2 cellular contexts compared by ENCODE assay signal in the genomic region with DNA sequence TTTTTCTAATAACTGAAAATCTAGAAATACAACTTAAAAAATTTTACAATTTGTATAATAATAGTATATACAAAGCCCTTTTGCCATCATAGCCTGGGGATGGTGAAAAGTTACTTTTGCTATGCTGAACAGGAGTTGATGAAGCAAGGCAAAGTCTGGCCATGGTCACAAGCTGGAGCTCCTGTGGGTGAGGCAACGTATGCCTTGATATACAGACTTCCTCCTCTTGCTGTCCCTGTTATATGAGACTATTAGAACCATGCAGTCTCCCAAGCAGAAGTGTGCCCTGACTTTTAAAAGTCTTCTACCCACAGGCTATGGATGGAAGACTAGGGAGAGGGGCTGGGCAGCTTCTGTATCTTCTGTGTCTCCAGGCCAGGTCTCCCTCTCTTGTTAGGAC.
TF ChIP-seq lines count a peak whose summit lies in the region.

No MANE protein-coding gene starts in this region.

TF ChIP-seq in GM12878, 131 proteins besides CTCF, POLR2A, EP300 and RAD21 (continued from another document):
- TF ChIP-seq, protein P1, sequence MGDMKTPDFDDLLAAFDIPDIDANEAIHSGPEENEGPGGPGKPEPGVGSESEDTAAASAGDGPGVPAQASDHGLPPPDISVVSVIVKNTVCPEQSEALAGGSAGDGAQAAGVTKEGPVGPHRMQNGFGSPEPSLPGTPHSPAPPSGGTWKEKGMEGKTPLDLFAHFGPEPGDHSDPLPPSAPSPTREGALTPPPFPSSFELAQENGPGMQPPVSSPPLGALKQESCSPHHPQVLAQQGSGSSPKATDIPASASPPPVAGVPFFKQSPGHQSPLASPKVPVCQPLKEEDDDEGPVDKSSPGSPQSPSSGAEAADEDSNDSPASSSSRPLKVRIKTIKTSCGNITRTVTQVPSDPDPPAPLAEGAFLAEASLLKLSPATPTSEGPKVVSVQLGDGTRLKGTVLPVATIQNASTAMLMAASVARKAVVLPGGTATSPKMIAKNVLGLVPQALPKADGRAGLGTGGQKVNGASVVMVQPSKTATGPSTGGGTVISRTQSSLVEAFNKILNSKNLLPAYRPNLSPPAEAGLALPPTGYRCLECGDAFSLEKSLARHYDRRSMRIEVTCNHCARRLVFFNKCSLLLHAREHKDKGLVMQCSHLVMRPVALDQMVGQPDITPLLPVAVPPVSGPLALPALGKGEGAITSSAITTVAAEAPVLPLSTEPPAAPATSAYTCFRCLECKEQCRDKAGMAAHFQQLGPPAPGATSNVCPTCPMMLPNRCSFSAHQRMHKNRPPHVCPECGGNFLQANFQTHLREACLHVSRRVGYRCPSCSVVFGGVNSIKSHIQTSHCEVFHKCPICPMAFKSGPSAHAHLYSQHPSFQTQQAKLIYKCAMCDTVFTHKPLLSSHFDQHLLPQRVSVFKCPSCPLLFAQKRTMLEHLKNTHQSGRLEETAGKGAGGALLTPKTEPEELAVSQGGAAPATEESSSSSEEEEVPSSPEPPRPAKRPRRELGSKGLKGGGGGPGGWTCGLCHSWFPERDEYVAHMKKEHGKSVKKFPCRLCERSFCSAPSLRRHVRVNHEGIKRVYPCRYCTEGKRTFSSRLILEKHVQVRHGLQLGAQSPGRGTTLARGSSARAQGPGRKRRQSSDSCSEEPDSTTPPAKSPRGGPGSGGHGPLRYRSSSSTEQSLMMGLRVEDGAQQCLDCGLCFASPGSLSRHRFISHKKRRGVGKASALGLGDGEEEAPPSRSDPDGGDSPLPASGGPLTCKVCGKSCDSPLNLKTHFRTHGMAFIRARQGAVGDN (IDR thresholded peaks at IDR 0.05) = no peak
- TF ChIP-seq SRF (IDR thresholded peaks at IDR 0.05; ENCODE audit: low read depth in 2 of 2, low read length in 2 of 2) (no peak), CHD4 (IDR thresholded peaks at IDR 0.05) (no peak), BACH1 (IDR thresholded peaks at IDR 0.05; ENCODE audit: borderline replicate concordance) (no peak), ZNF622 (IDR thresholded peaks at IDR 0.05) (no peak), CHD2 (IDR thresholded peaks at IDR 0.05; ENCODE audit: borderline replicate concordance, low read depth, low read length) (no peak), HDGF (IDR thresholded peaks at IDR 0.05) (no peak)
TF ChIP-seq in GM12878: peak in this region for 0.

TF ChIP-seq in SK-N-SH treated with all-trans-retinoic acid at 6 μM for 48 hours, 23 proteins besides CTCF, POLR2A, EP300 and RAD21 (continued from another document):
- TF ChIP-seq PATZ1 (CRISPR knock-in tag; IDR thresholded peaks at IDR 0.05; ENCODE audit: borderline replicate concordance) (no peak), ZNF8 (CRISPR knock-in tag; IDR thresholded peaks at IDR 0.05) (no peak), ZFP30 (CRISPR knock-in tag; IDR thresholded peaks at IDR 0.05) (no peak), ZFP3 (CRISPR knock-in tag; IDR thresholded peaks at IDR 0.05) (no peak), PPARA (CRISPR knock-in tag; IDR thresholded peaks at IDR 0.05; ENCODE audit: borderline replicate concordance) (no peak), TCF4 (CRISPR knock-in tag; IDR thresholded peaks at IDR 0.05; ENCODE audit: borderline replicate concordance) (no peak), TOX (CRISPR knock-in tag; IDR thresholded peaks at IDR 0.05; ENCODE audit: borderline replicate concordance) (no peak), ZC3H10 (CRISPR knock-in tag; IDR thresholded peaks at IDR 0.05) (no peak), GLIS3 (CRISPR knock-in tag; IDR thresholded peaks at IDR 0.05) (no peak), CSRNP3 (CRISPR knock-in tag; IDR thresholded peaks at IDR 0.05) (no peak), RARB (CRISPR knock-in tag; IDR thresholded peaks at IDR 0.05) (no peak), SNAI2 (CRISPR knock-in tag; IDR thresholded peaks at IDR 0.05) (no peak), ISL1 (CRISPR knock-in tag; IDR thresholded peaks at IDR 0.05) (no peak)
